Comparison of ENCODE assay signal across 11 cellular contexts in genomic region chr20:34066476-34067090, GRCh38. TPM values are rescaled to one million over a fixed set of nuclear protein-coding genes. Genes with fewer than 3 reads are reported as not detected.
DNase-seq lines count a peak whose midpoint lies in the region; ATAC-seq lines count a peak whose summit lies in the region.
"Had no signal": no experiment of that assay in that cellular context is flagged by ENCODE, and none has a peak within 500 bp of the region (broad histone marks: within the 10 kb centered on the region; RNA-seq: fewer than 3 reads in every experiment).

No MANE protein-coding gene starts in this region.

- ATAC-seq in sciatic nerve = peak; percentile 43
- ATAC-seq: activated CD8-positive, alpha-beta T cell treated with anti-CD3 and anti-CD28 coated beads, Interleukin-2, amount 10 ng/mL, durations not matched to agents 7 days and 5 days had no signal

- peak; percentile 49 for DNase-seq in Daoy (ENCODE audit: low read depth)
- peak; percentile 55 for DNase-seq in NCI-H226
- no peak for DNase-seq in epithelial cell of prostate (ENCODE audit: low read depth, low spot score)
- DNase-seq in sciatic nerve (ENCODE audit: low spot score) = no peak
- no peak for DNase-seq in head of caudate nucleus
- no peak for DNase-seq in D341Med (ENCODE audit: low spot score)
- no peak for DNase-seq in NCI-H1930 (lab: John Stamatoyannopoulos, UW)
- DNase-seq: activated CD8-positive, alpha-beta T cell treated with anti-CD3 and anti-CD28 coated beads, Interleukin-2, amount 10 ng/mL, durations not matched to agents 7 days and 5 days; activated effector memory CD4-positive, alpha-beta T cell treated with anti-CD3 and anti-CD28 coated beads, Interleukin-2, amount 50 U/mL, for 16 hours; NCI-H2107; SHP77 treated with DMSO at 0.1 percent for 48 hours had no signal

- intact Hi-C loops in sciatic nerve (cut with DNase I) = no loop called here
- intact Hi-C loops in head of caudate nucleus (cut with DNase I) = loop anchor here (10.0 kb wide), 2 partner anchors 72 to 202 kb away; partner anchors contain the start of gene RALY

- H3K27ac ChIP-seq in epithelial cell of prostate = peak overlapping the region; percentile 57

RNA-seq across cellular contexts. Expression of gene EIF2S2, which starts 45.5 kb away (rescaled TPM):
- 127 and 165 TPM in 2 replicates for total RNA-seq in Daoy (2014; rRNA removed; shearing (Covaris generic))
- 44.8 TPM for total RNA-seq in sciatic nerve

Comparison
In these comparisons a context has a peak if more than half of its experiments do, and no peak if none do; other contexts are left out.
1. DNase-seq: peak in Daoy (single experiment) and NCI-H226 (single experiment); none in epithelial cell of prostate (single experiment), sciatic nerve (single experiment), head of caudate nucleus (0 of 42), D341Med (single experiment) and NCI-H1930 (0 of 2).